Comparison of ENCODE assay signal across 1 cellular context in genomic region chr1:119467857-119468666, GRCh38.
TF ChIP-seq lines count a peak whose summit lies in the region.

No MANE protein-coding gene starts in this region.

TF ChIP-seq in HepG2, 621 proteins besides CTCF, POLR2A, EP300 and RAD21 (continued from another document and continues in another):
- no peak for TF ChIP-seq ZNF407 (CRISPR knock-in tag; IDR thresholded peaks at IDR 0.05; ENCODE audit: not compliant biosample characterization)
- TF ChIP-seq ZNF816 (CRISPR knock-in tag; IDR thresholded peaks at IDR 0.05; ENCODE audit: borderline replicate concordance), result no peak
- no peak for TF ChIP-seq TSC22D2 (CRISPR knock-in tag; IDR thresholded peaks at IDR 0.05; ENCODE audit: borderline replicate concordance)
- no peak for TF ChIP-seq ZFP41 (CRISPR knock-in tag; IDR thresholded peaks at IDR 0.05; ENCODE audit: borderline replicate concordance)
- TF ChIP-seq ZNF788 (CRISPR knock-in tag; IDR thresholded peaks at IDR 0.05; ENCODE audit: borderline replicate concordance), result no peak
- no peak for TF ChIP-seq POLR2G (IDR thresholded peaks at IDR 0.05; ENCODE audit: low read depth, low read length)
- no peak for TF ChIP-seq HNRNPL (IDR thresholded peaks at IDR 0.05; ENCODE audit: low read depth, low read length)
- TF ChIP-seq ZBTB3 (CRISPR knock-in tag; IDR thresholded peaks at IDR 0.05; ENCODE audit: borderline replicate concordance, low read depth), result no peak
- TF ChIP-seq FOXP4 (CRISPR knock-in tag; IDR thresholded peaks at IDR 0.05), result peak; percentile 52; the same call in 1 of the 2 replicates
- no peak for TF ChIP-seq KDM2A (CRISPR knock-in tag; IDR thresholded peaks at IDR 0.05; ENCODE audit: borderline replicate concordance, low read depth)
- TF ChIP-seq IKZF5 (CRISPR knock-in tag; IDR thresholded peaks at IDR 0.05), result no peak
- TF ChIP-seq ZNF136 (CRISPR knock-in tag; IDR thresholded peaks at IDR 0.05; ENCODE audit: low read depth), result no peak
- 0 out of 2 replicates have a peak, but pooled peaks have one; percentile 23 for TF ChIP-seq FOXA3 (CRISPR knock-in tag; IDR thresholded peaks at IDR 0.05)
- no peak for TF ChIP-seq GLI4 (CRISPR knock-in tag; IDR thresholded peaks at IDR 0.05; ENCODE audit: borderline replicate concordance)
- TF ChIP-seq SKIL (CRISPR knock-in tag; IDR thresholded peaks at IDR 0.05; ENCODE audit: borderline replicate concordance), result no peak
- 0 out of 2 replicates have a peak, but pooled peaks have one; percentile 22 for TF ChIP-seq HNF4G (IDR thresholded peaks at IDR 0.05; ENCODE audit: borderline replicate concordance, low read depth, low read length)
- no peak for TF ChIP-seq HNF4G (CRISPR knock-in tag; IDR thresholded peaks at IDR 0.05; ENCODE audit: borderline replicate concordance, low read depth)
- TF ChIP-seq HES4 (CRISPR knock-in tag; IDR thresholded peaks at IDR 0.05; ENCODE audit: borderline replicate concordance), result no peak
- no peak for TF ChIP-seq ZBTB42 (CRISPR knock-in tag; IDR thresholded peaks at IDR 0.05)
- no peak for TF ChIP-seq PLRG1 (conservative IDR thresholded peaks at IDR 0.05)
- no peak for TF ChIP-seq MED8 (CRISPR knock-in tag; IDR thresholded peaks at IDR 0.05; ENCODE audit: insufficient replicate concordance)
- no peak for TF ChIP-seq NFKB2 (CRISPR knock-in tag; IDR thresholded peaks at IDR 0.05; ENCODE audit: borderline replicate concordance)
- TF ChIP-seq ARID4A (CRISPR knock-in tag; IDR thresholded peaks at IDR 0.05; ENCODE audit: borderline replicate concordance), result no peak
- no peak for TF ChIP-seq FOXO1 (CRISPR knock-in tag; IDR thresholded peaks at IDR 0.05)
- no peak for TF ChIP-seq TCF7L2 (IDR thresholded peaks at IDR 0.05; ENCODE audit: low read depth, low read length)
- no peak for TF ChIP-seq PCBP2 (optimal IDR thresholded peaks at IDR 0.05; ENCODE audit: low read depth, low read length, poor library complexity, severe bottlenecking)
- TF ChIP-seq ZFP36 (IDR thresholded peaks at IDR 0.05; ENCODE audit: borderline replicate concordance, low read depth, low read length, partially characterized antibody), result no peak
- peak; percentile 44 for TF ChIP-seq ARID5B (CRISPR knock-in tag; IDR thresholded peaks at IDR 0.05)
- TF ChIP-seq MEIS2 (CRISPR knock-in tag; IDR thresholded peaks at IDR 0.05), result no peak
- no peak for TF ChIP-seq NBN (conservative IDR thresholded peaks at IDR 0.05)
- TF ChIP-seq MED13 (CRISPR knock-in tag; IDR thresholded peaks at IDR 0.05), result no peak
